1 cellular context compared by ENCODE assay signal in genomic region chr3:148943531-148944200, GRCh38.
TF ChIP-seq lines count a peak whose summit lies in the region.

No MANE protein-coding gene starts in this region.

TF ChIP-seq in HEK293, 187 proteins besides CTCF, POLR2A, EP300 and RAD21 (continued from another document):
- TF ChIP-seq TSHZ1 (tag by site-specific recombination; IDR thresholded peaks at IDR 0.05; ENCODE audit: borderline replicate concordance) (peak; percentile 63; the same call in 1 of the 2 replicates), ZNF654 (tag by site-specific recombination; IDR thresholded peaks at IDR 0.05; ENCODE audit: low read depth) (peak; percentile 96), ZNF423 (tag by site-specific recombination; IDR thresholded peaks at IDR 0.05) (no peak), ZNF24 (tag by site-specific recombination; IDR thresholded peaks at IDR 0.05) (peak; percentile 31; the same call in 1 of the 2 replicates)
TF ChIP-seq in HEK293: peak in this region for 11.
